ENCODE assay signal across 11 cellular contexts in genomic region chr3:9807981-9808344, GRCh38. TPM values are rescaled to one million over a fixed set of nuclear protein-coding genes. Genes with fewer than 3 reads are reported as not detected.
A peak's percentile ranks its signal among the peaks of the same experiment; 100 is the strongest.
DNase-seq lines count a peak whose midpoint lies in the region; TF ChIP-seq lines count a peak whose summit lies in the region.
"Had no signal": no experiment of that assay in that cellular context is flagged by ENCODE, and none has a peak within 500 bp of the region (broad histone marks: within the 10 kb centered on the region; RNA-seq: fewer than 3 reads in every experiment).

No MANE protein-coding gene starts in this region.

- H3K27ac Mint-ChIP-seq in T-helper 2 cell treated with Interferon-gamma antibody and Interleukin-4, amounts not matched to agents 5 μg/mL and 100 μg/mL, for 36 hours = peak overlapping the region; percentile 94
- peak overlapping the region; percentile 34 for H3K27ac Mint-ChIP-seq in chondrocyte (ENCODE audit: unreplicated experiment)

- H3K27me3 ChIP-seq in PC-9 (ENCODE audit: insufficient read depth, low read depth) = no peaks in the 10 kb centered on the region
- no peaks in the 10 kb centered on the region for H3K27me3 ChIP-seq in neutrophil

- no peak overlapping the region for H3K4me2 ChIP-seq in PC-9
- H3K4me2 ChIP-seq: SK-N-SH had no signal

- no peaks in the 10 kb centered on the region for H3K9me2 ChIP-seq in PC-9 (ENCODE audit: insufficient read depth)
- H3K9me2 ChIP-seq: SK-N-SH had no signal

- intact Hi-C loops in PC-9 (cut with micrococcal nuclease; ENCODE audit: unreplicated experiment) = loop anchor here (10.0 kb wide), 1 partner anchor 303 kb away; no protein-coding TSS in a partner anchor

- H3K36me3 Mint-ChIP-seq in T-helper 2 cell treated with Interferon-gamma antibody and Interleukin-4, amounts not matched to agents 5 μg/mL and 100 μg/mL, for 36 hours (ENCODE audit: low read depth) = peaks cover 67% of the 10 kb centered on the region
- peaks cover 22% of the 10 kb centered on the region for H3K36me3 Mint-ChIP-seq in chondrocyte (ENCODE audit: low read depth)

- no peaks in the 10 kb centered on the region for H3K9me3 Mint-ChIP-seq in T-helper 2 cell treated with Interferon-gamma antibody and Interleukin-4, amounts not matched to agents 5 μg/mL and 100 μg/mL, for 36 hours
- no peaks in the 10 kb centered on the region for H3K9me3 Mint-ChIP-seq in chondrocyte (ENCODE audit: low read depth)

- H3K36me3 ChIP-seq in PC-9 (ENCODE audit: low read depth) (peaks cover 22% of the 10 kb centered on the region), neutrophil (peaks cover 80% of the 10 kb centered on the region)

- in situ Hi-C loops in ACHN (cut with HindIII; ENCODE audit: low pct_ligation_motif_present, low pct_unique_long_range_greater_than_20kb, low sequenced_read_pairs) = no loop called here

- CTCF ChIA-PET in PC-9 (lab: Charles Lee) = no interaction called here

- TF ChIP-seq CTCF in PC-9 (conservative IDR thresholded peaks at IDR 0.05) (no peak), chondrocyte (IDR thresholded peaks at IDR 0.05) (no peak), neutrophil (IDR thresholded peaks at IDR 0.05) (no peak), foreskin fibroblast (IDR thresholded peaks at IDR 0.05; ENCODE audit: low read depth, low read length) (no peak)

- H3K4me1 Mint-ChIP-seq in T-helper 2 cell treated with Interferon-gamma antibody and Interleukin-4, amounts not matched to agents 5 μg/mL and 100 μg/mL, for 36 hours (ENCODE audit: low read depth) = peaks cover 32% of the 10 kb centered on the region
- H3K4me1 Mint-ChIP-seq in chondrocyte (ENCODE audit: low read depth) = peaks cover 35% of the 10 kb centered on the region

- no peaks in the 10 kb centered on the region for H3K79me2 ChIP-seq in PC-9 (ENCODE audit: low read depth)

- DNase-seq in T-helper 2 cell treated with Interferon-gamma antibody and Interleukin-4, amounts not matched to agents 5 μg/mL and 100 μg/mL, for 36 hours (ENCODE audit: low spot score) = no peak
- DNase-seq in T-helper 2 cell (no peak), PC-9 (no peak), chondrocyte (ENCODE audit: low spot score) (no peak), NCI-H1694 (lab: John Stamatoyannopoulos, UW) (no peak), foreskin fibroblast (no peak), ACHN (no peak)
- DNase-seq: activated gamma-delta T cell, NCI-H1092 treated with DMSO at 0.1 percent for 48 hours had no signal

- H3F3A ChIP-seq in PC-9 (ENCODE audit: insufficient read depth, low read depth) = peaks cover 40% of the 10 kb centered on the region

- peak overlapping the region; percentile 36 for H3K4me3 Mint-ChIP-seq in T-helper 2 cell treated with Interferon-gamma antibody and Interleukin-4, amounts not matched to agents 5 μg/mL and 100 μg/mL, for 36 hours
- no peak overlapping the region for H3K4me3 Mint-ChIP-seq in chondrocyte (ENCODE audit: unreplicated experiment)

- H2AFZ ChIP-seq in PC-9 = no peak overlapping the region

- H3K4me3 ChIP-seq in PC-9 (no peak overlapping the region), neutrophil (ENCODE audit: low read depth in 1 of 2, low read length in 1 of 2) (no peak overlapping the region), foreskin fibroblast (ENCODE audit: low read depth in 1 of 2, low read length in 2 of 2) (no peak overlapping the region)

- H3K4me1 ChIP-seq in PC-9 (replicated peaks; ENCODE audit: insufficient read depth) = peaks cover 19% of the 10 kb centered on the region
- peaks cover 19 to 21% of the 10 kb centered on the region in 2 experiments for H3K4me1 ChIP-seq in neutrophil (ENCODE audit: control insufficient read depth in 1 of 2, insufficient read depth in 1 of 2, low read depth in 1 of 2, low read length in 1 of 2)

- 0 out of 2 replicates have a peak, but pooled peaks cover 7% of the 10 kb centered on the region for H4K20me1 ChIP-seq in PC-9 (ENCODE audit: insufficient read depth)

- H3K9me3 ChIP-seq in PC-9 (ENCODE audit: insufficient read depth, low read depth) (no peaks in the 10 kb centered on the region), neutrophil (no peaks in the 10 kb centered on the region)
- H3K9me3 ChIP-seq: SK-N-SH had no signal

- peak overlapping the region; percentile 62 for H3K27ac ChIP-seq in PC-9
- H3K27ac ChIP-seq in neutrophil = peak overlapping the region; percentile 91

- POLR2A ChIA-PET in PC-9 (lab: Charles Lee; ENCODE audit: unreplicated experiment) = interaction anchor here (0.5 to 0.7 kb wide), 2 partner anchors 61 to 302 kb away, joined by 3 to 5 read pairs; no protein-coding TSS in a partner anchor

- BruUV-seq in PC-9 (replicated peaks; lab: Mats Ljungman, UMichigan) = no TSS peak

- no peaks in the 10 kb centered on the region for H3K27me3 Mint-ChIP-seq in T-helper 2 cell treated with Interferon-gamma antibody and Interleukin-4, amounts not matched to agents 5 μg/mL and 100 μg/mL, for 36 hours (ENCODE audit: low read depth)
- H3K27me3 Mint-ChIP-seq in chondrocyte (ENCODE audit: low read depth) = no peaks in the 10 kb centered on the region

RNA-seq across cellular contexts. Expression of gene TTLL3, which starts 2.1 kb away (rescaled TPM):
- total RNA-seq in PC-9 (2021) (21.7 and 35.8 TPM in 2 replicates), chondrocyte (31.5 to 44.9 TPM (median 38.7 TPM) in 3 replicates)

RNA-seq across cellular contexts. Expression of gene ARPC4, which starts 15.1 kb away (rescaled TPM):
- 114 and 127 TPM in 2 replicates for total RNA-seq in PC-9 (2021)
- 150 to 179 TPM (median 177 TPM) in 3 replicates for total RNA-seq in chondrocyte

RNA-seq across cellular contexts. Expression of gene TADA3, which starts 15.7 kb away (rescaled TPM):
- 72.4 and 99.1 TPM in 2 replicates for total RNA-seq in PC-9 (2021)
- total RNA-seq in chondrocyte = 42.2 to 69.9 TPM (median 69.6 TPM) in 3 replicates

RNA-seq across cellular contexts. Expression of gene RPUSD3, which starts 35.8 kb away (rescaled TPM):
- total RNA-seq in PC-9 (2021) (53.2 and 57.7 TPM in 2 replicates), chondrocyte (26.9 to 31.4 TPM (median 27.7 TPM) in 3 replicates)

RNA-seq across cellular contexts. Expression of gene CAMK1, which starts 38.2 kb away (rescaled TPM):
- total RNA-seq in PC-9 (2021) = 2.0 and 3.1 TPM in 2 replicates
- total RNA-seq in chondrocyte = 9.7 to 20.9 TPM (median 19.3 TPM) in 3 replicates
